8 cellular contexts compared by ENCODE assay signal in genomic region chr13:99281811-99282263, GRCh38.
DNase-seq lines count a peak whose midpoint lies in the region; ATAC-seq lines count a peak whose summit lies in the region.

No MANE protein-coding gene starts in this region.

- ATAC-seq in GM19023 (IDR thresholded peaks at IDR 0.05; ENCODE audit: unreplicated experiment) (peak; percentile 79), HG03039 (IDR thresholded peaks at IDR 0.05; ENCODE audit: unreplicated experiment) (peak; percentile 66)

- DNase-seq in T-helper 22 cell (ENCODE audit: low read depth): peak; percentile 37
- peak; percentile 37 for DNase-seq in fibroblast of peridontal ligament (ENCODE audit: extremely low read depth)
- peak; percentile 64 for DNase-seq in stimulated activated CD8-positive, alpha-beta memory T cell treated with anti-CD3 and anti-CD28 coated beads, Interleukin-4, amount 100 ng/mL, for 48 hours
- DNase-seq in UCSD-AML1 (lab: John Stamatoyannopoulos, UW; ENCODE audit: unreplicated experiment): no peak
- DNase-seq in iPS-NIHi7 (ENCODE audit: extremely low spot score): no peak
- no peak for DNase-seq in NCI-H1105 treated with DMSO at 0.1 percent for 48 hours (lab: John Stamatoyannopoulos, UW)

Comparison
In these comparisons a context has a peak if more than half of its experiments do, and no peak if none do; other contexts are left out.
1. DNase-seq: peak in T-helper 22 cell (single experiment), fibroblast of peridontal ligament (single experiment) and stimulated activated CD8-positive, alpha-beta memory T cell treated with anti-CD3 and anti-CD28 coated beads, Interleukin-4, amount 100 ng/mL, for 48 hours (single experiment); none in UCSD-AML1 (single experiment), iPS-NIHi7 (single experiment) and NCI-H1105 treated with DMSO at 0.1 percent for 48 hours (single experiment).